In the genomic region with DNA sequence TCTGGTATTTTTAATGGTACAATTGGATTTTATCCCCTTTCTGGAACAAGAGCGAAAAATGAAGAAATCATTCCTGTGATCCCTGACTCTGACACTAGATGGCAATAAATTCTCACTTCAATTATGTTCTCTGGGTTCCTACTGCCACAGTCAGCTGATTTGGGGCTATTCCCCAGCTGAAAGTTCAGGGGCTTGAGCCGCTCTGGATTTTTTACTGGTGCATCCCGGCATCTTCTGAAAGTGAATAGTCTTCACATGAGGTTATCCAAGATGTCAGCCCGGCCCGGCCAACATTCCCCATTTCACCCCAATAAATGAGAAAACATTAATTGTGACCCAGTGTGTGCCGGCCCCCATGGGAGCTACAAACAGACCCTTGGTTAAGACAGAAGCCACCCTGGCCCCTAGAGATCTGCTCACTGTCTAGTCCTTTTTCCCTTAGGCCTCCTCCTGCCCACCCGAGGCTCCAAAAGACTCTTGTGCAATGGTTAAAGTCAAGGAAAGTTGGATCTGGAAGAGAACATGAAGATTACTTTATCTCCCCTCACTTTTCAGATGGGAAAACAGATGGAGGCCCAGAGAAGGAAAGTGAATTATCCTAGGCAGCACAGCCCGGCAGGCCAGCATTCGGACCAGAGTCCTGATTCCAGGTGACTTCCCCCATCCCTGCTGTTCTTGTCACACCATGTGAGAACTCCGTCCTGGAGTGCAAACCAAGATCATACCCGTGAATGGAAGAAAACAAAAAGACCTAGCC, we compare ENCODE assay signal across 8 cellular contexts. TPM values are rescaled to one million over a fixed set of nuclear protein-coding genes. Genes with fewer than 3 reads are reported as not detected.
A peak's percentile ranks its signal among the peaks of the same experiment; 100 is the strongest.
DNase-seq lines count a peak whose midpoint lies in the region; ATAC-seq and TF ChIP-seq lines count a peak whose summit lies in the region.

No MANE protein-coding gene starts in this region.

- no peak for ATAC-seq in activated naive CD8-positive, alpha-beta T cell treated with anti-CD3 and anti-CD28 coated beads, Interleukin-2, amount 10 ng/mL, durations not matched to agents 7 days and 5 days (ENCODE audit: low read depth)
- ATAC-seq in heart right ventricle = peak; percentile 8 to 62 (median 50)
- ATAC-seq in HG03565 (IDR thresholded peaks at IDR 0.05; ENCODE audit: unreplicated experiment) = no peak

- peak overlapping the region; percentile 7 for H3K4me3 Mint-ChIP-seq in activated naive CD8-positive, alpha-beta T cell treated with anti-CD3 and anti-CD28 coated beads, Interleukin-2, amount 10 ng/mL, durations not matched to agents 7 days and 5 days

- H3K27me3 Mint-ChIP-seq in activated naive CD8-positive, alpha-beta T cell treated with anti-CD3 and anti-CD28 coated beads, Interleukin-2, amount 10 ng/mL, durations not matched to agents 7 days and 5 days = peaks cover 5% of the 10 kb centered on the region

- H3K9me3 ChIP-seq in HAP-1 (no peaks in the 10 kb centered on the region), heart right ventricle (no peaks in the 10 kb centered on the region), MG63 (no peaks in the 10 kb centered on the region)

- H3K27ac ChIP-seq in heart right ventricle = peak overlapping the region in 2 of 10 donors; percentile 8 to 15

- no peaks in the 10 kb centered on the region for H3K36me3 ChIP-seq in HAP-1 (replicated peaks)
- no peaks in the 10 kb centered on the region for H3K36me3 ChIP-seq in heart right ventricle
- no peaks in the 10 kb centered on the region for H3K36me3 ChIP-seq in MG63

- peaks cover 5% of the 10 kb centered on the region for H3K4me1 ChIP-seq in HAP-1
- peaks cover 0 to 22% (median 13%) of the 10 kb centered on the region in 9 donors for H3K4me1 ChIP-seq in heart right ventricle

- WGBS in heart right ventricle, 2 donors = 55 to 58% methylated on average over 11 of the region's 11 CpGs

- no peaks in the 10 kb centered on the region for H3K36me3 Mint-ChIP-seq in activated naive CD8-positive, alpha-beta T cell treated with anti-CD3 and anti-CD28 coated beads, Interleukin-2, amount 10 ng/mL, durations not matched to agents 7 days and 5 days

- TF ChIP-seq CTCF in heart right ventricle (IDR thresholded peaks at IDR 0.05) = peak; percentile 60 to 87 (median 79)
- TF ChIP-seq CTCF in retinal pigment epithelial cell (conservative IDR thresholded peaks at IDR 0.05; ENCODE audit: low read depth, low read length) = peak; percentile 63

- H3K9me3 Mint-ChIP-seq in activated naive CD8-positive, alpha-beta T cell treated with anti-CD3 and anti-CD28 coated beads, Interleukin-2, amount 10 ng/mL, durations not matched to agents 7 days and 5 days = no peaks in the 10 kb centered on the region

- POLR2A ChIA-PET in activated naive CD8-positive, alpha-beta T cell treated with anti-CD3 and anti-CD28 coated beads, Interleukin-2, amount 10 ng/mL, durations not matched to agents 7 days and 5 days (lab: Charles Lee) = interaction anchor here (0.6 to 1.0 kb wide), 3 partner anchors 131 to 706 kb away, joined by 3 to 4 read pairs (median 4); partner anchors contain the start of gene POLR3B

- H3K27ac Mint-ChIP-seq in activated naive CD8-positive, alpha-beta T cell treated with anti-CD3 and anti-CD28 coated beads, Interleukin-2, amount 10 ng/mL, durations not matched to agents 7 days and 5 days = no peak overlapping the region

- H3K27me3 ChIP-seq in HAP-1 (ENCODE audit: low read depth) (no peaks in the 10 kb centered on the region), heart right ventricle (no peaks in the 10 kb centered on the region), MG63 (no peaks in the 10 kb centered on the region)

- H3K4me3 ChIP-seq in HAP-1 = no peak overlapping the region
- H3K4me3 ChIP-seq in heart right ventricle = no peak overlapping the region
- H3K4me3 ChIP-seq in retinal pigment epithelial cell (ENCODE audit: low read length) = no peak overlapping the region
- no peak overlapping the region for H3K4me3 ChIP-seq in MG63

- peaks cover 14% of the 10 kb centered on the region for H3K4me1 Mint-ChIP-seq in activated naive CD8-positive, alpha-beta T cell treated with anti-CD3 and anti-CD28 coated beads, Interleukin-2, amount 10 ng/mL, durations not matched to agents 7 days and 5 days

- DNase-seq in Caki2 (ENCODE audit: low read depth) = peak; percentile 30
- DNase-seq in HAP-1 (ENCODE audit: low spot score in 2 of 2) = peak; percentile 56 to 67
- DNase-seq in NCI-H345 treated with DMSO at 0.1 percent for 48 hours (lab: John Stamatoyannopoulos, UW; ENCODE audit: unreplicated experiment) = peak; percentile 62
- no peak for DNase-seq in activated naive CD8-positive, alpha-beta T cell treated with anti-CD3 and anti-CD28 coated beads, Interleukin-2, amount 10 ng/mL, durations not matched to agents 7 days and 5 days
- peak in 1 of 2 donors; percentile 43 for DNase-seq in heart right ventricle
- no peak for DNase-seq in retinal pigment epithelial cell (ENCODE audit: low read depth)
- no peak for DNase-seq in MG63

- intact Hi-C loops in heart right ventricle (cut with DNase I) = loop anchor here in 9 of 10 donors (1.0 to 10.0 kb wide), 10 partner anchors 55 to 130 kb away; partner anchors contain the start of gene POLR3B (in 1 of the 9)

- in situ Hi-C loops in Caki2 (cut with HindIII; ENCODE audit: low pct_unique_long_range_greater_than_20kb, low sequenced_read_pairs) = no loop called here
- in situ Hi-C loops in HAP-1 (cut with MboI; ENCODE audit: low sequenced_read_pairs) = loop anchor here (5.0 to 10.0 kb wide), 2 partner anchors 55 to 802 kb away; no protein-coding TSS in a partner anchor

RNA-seq across cellular contexts. Expression of gene CKAP4, which starts 20.8 kb away (rescaled TPM):
- total RNA-seq in Caki2 (2014; rRNA removed; shearing (Covaris generic); ENCODE audit: low replicate concordance) = 39.1 and 55.8 TPM in 2 replicates
- 1 to 10 TPM; 3.9 TPM for total RNA-seq in activated naive CD8-positive, alpha-beta T cell treated with anti-CD3 and anti-CD28 coated beads, Interleukin-2, amount 10 ng/mL, durations not matched to agents 7 days and 5 days
- 10 to 100 TPM; 38.5 to 63.2 (median 47.9) TPM for total RNA-seq in heart right ventricle
- 10 to 100 TPM; 12.9 to 40.1 TPM for polyA plus RNA-seq in heart right ventricle
- 183 and 206 TPM in 2 replicates for total RNA-seq in MG63 (2014; rRNA removed; shearing (Covaris generic); ENCODE audit: low replicate concordance)

Comparison
In these comparisons a context has a peak if more than half of its experiments do, and no peak if none do; other contexts are left out.
1. DNase-seq: peak in Caki2 (single experiment), HAP-1 (2 of 2) and NCI-H345 treated with DMSO at 0.1 percent for 48 hours (single experiment); none in activated naive CD8-positive, alpha-beta T cell treated with anti-CD3 and anti-CD28 coated beads, Interleukin-2, amount 10 ng/mL, durations not matched to agents 7 days and 5 days (single experiment), retinal pigment epithelial cell (single experiment) and MG63 (single experiment).
2. ATAC-seq: peak in heart right ventricle (8 of 8); none in activated naive CD8-positive, alpha-beta T cell treated with anti-CD3 and anti-CD28 coated beads, Interleukin-2, amount 10 ng/mL, durations not matched to agents 7 days and 5 days (single experiment) and HG03565 (single experiment).